ENCODE assay signal across 16 cellular contexts in the genomic region with DNA sequence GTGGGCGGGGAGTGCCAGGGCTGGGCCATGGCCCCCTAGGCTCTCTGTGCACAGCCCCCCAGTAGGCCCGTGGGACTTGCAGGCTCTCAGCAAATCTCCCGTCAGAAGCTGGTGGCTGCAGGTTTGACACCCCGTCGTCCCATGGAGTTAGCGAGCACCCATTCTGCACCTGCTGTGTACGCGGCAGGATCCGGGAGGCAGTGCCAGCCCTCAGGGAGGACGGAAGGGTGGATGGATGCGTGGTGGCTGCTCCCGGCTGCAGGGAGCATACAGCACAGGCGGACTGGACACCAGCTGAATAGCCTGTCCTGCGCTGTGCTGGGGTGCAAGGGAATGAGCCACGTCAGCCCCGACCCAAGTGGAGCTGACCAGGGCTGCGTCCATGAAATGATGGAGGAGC. TPM values are rescaled to one million over a fixed set of nuclear protein-coding genes. Genes with fewer than 3 reads are reported as not detected.
DNase-seq lines count a peak whose midpoint lies in the region; FAIRE-seq and TF ChIP-seq lines count a peak whose summit lies in the region.
"Had no signal": no experiment of that assay in that cellular context is flagged by ENCODE, and none has a peak within 500 bp of the region (broad histone marks: within the 10 kb centered on the region; RNA-seq: fewer than 3 reads in every experiment).

No MANE protein-coding gene starts in this region.

- H3K9me3 Mint-ChIP-seq in chondrocyte (ENCODE audit: low read depth): peaks cover 18% of the 10 kb centered on the region
- H3K9me3 Mint-ChIP-seq: CD4-positive, alpha-beta T cell had no signal

- H3K79me2 ChIP-seq in osteoblast (ENCODE audit: insufficient read depth, low read length): no peaks in the 10 kb centered on the region

- no peak overlapping the region for H2AFZ ChIP-seq in osteoblast (ENCODE audit: low read length)

- H3K9me3 ChIP-seq in NT2/D1 (ENCODE audit: insufficient read depth, low read length) (no peaks in the 10 kb centered on the region), iPS-20b (ENCODE audit: insufficient read depth, low read depth, low read length) (no peaks in the 10 kb centered on the region; the same call in 1 of the 2 replicates), osteoblast (ENCODE audit: low read depth, low read length) (no peaks in the 10 kb centered on the region)

- H3K9ac ChIP-seq in NT2/D1 (ENCODE audit: insufficient read length, low read depth) (peak overlapping the region; percentile 69), iPS-20b (ENCODE audit: low read depth, low read length) (no peak overlapping the region; the same call in 1 of the 2 replicates)

- H3K27me3 Mint-ChIP-seq in chondrocyte (ENCODE audit: low read depth): peaks cover 23% of the 10 kb centered on the region
- H3K27me3 Mint-ChIP-seq: B cell had no signal

- no peaks in the 10 kb centered on the region for H4K20me1 ChIP-seq in osteoblast (ENCODE audit: insufficient read depth, low read length)

- FAIRE-seq in HTR-8/SVneo (lab: Jason Lieb, UNC): peak; percentile 16
- FAIRE-seq: A204.1, D721Med, G401.6, GM12892 had no signal

- H3K4me1 Mint-ChIP-seq in chondrocyte (ENCODE audit: low read depth): no peaks in the 10 kb centered on the region
- H3K4me1 Mint-ChIP-seq: B cell had no signal

- no peak overlapping the region for H3K4me3 Mint-ChIP-seq in chondrocyte (ENCODE audit: unreplicated experiment)
- H3K4me3 Mint-ChIP-seq: B cell; CD4-positive, alpha-beta T cell; IgD-negative memory B cell had no signal

- H3K4me1 ChIP-seq in NT2/D1 (ENCODE audit: insufficient read depth, insufficient read length) (peaks cover 28% of the 10 kb centered on the region), iPS-20b (ENCODE audit: insufficient read depth, low read length) (peaks cover 11% of the 10 kb centered on the region; the same call in 1 of the 2 replicates), osteoblast (ENCODE audit: insufficient read depth, low read length) (no peaks in the 10 kb centered on the region)

- H3K36me3 ChIP-seq in NT2/D1 (ENCODE audit: insufficient read depth, insufficient read length, low read length): no peaks in the 10 kb centered on the region
- H3K36me3 ChIP-seq in iPS-20b (ENCODE audit: insufficient read depth, low read depth, low read length): no peaks in the 10 kb centered on the region
- H3K36me3 ChIP-seq in osteoblast (ENCODE audit: insufficient read depth, low read length): no peaks in the 10 kb centered on the region

- DNase-seq in HTR-8/SVneo (ENCODE audit: insufficient read length, low spot score): no peak
- no peak for DNase-seq in NT2/D1 (ENCODE audit: low read depth, low spot score)
- peak; percentile 27 for DNase-seq in retina
- DNase-seq in chondrocyte (ENCODE audit: low spot score): no peak
- no peak for DNase-seq in GDM1 (lab: John Stamatoyannopoulos, UW)
- no peak for DNase-seq in osteoblast (ENCODE audit: insufficient read length, low spot score, missing footprints)
- DNase-seq: CD4-positive, alpha-beta T cell; COR-L47 had no signal

- H3K4me3 ChIP-seq in NT2/D1 (ENCODE audit: insufficient read length, low read depth) (no peak overlapping the region), iPS-20b (ENCODE audit: low read length) (no peak overlapping the region; the same call in 1 of the 2 replicates), osteoblast (ENCODE audit: insufficient read depth, low read length) (no peak overlapping the region)

- H3K36me3 Mint-ChIP-seq in chondrocyte (ENCODE audit: low read depth): peaks cover 2% of the 10 kb centered on the region
- H3K36me3 Mint-ChIP-seq: IgD-negative memory B cell had no signal

- no peak overlapping the region for H3K27ac Mint-ChIP-seq in chondrocyte (ENCODE audit: unreplicated experiment)
- H3K27ac Mint-ChIP-seq: B cell; CD4-positive, alpha-beta T cell; IgD-negative memory B cell had no signal

- TF ChIP-seq CTCF in chondrocyte (IDR thresholded peaks at IDR 0.05): no peak
- no peak for TF ChIP-seq CTCF in osteoblast (IDR thresholded peaks at IDR 0.05; ENCODE audit: extremely low read depth, low read depth, low read length)

- H3K4me2 ChIP-seq in osteoblast (ENCODE audit: insufficient read depth, low read length): no peak overlapping the region

- H3K27me3 ChIP-seq in NT2/D1 (ENCODE audit: insufficient read depth, insufficient read length) (no peaks in the 10 kb centered on the region), iPS-20b (ENCODE audit: insufficient read depth, low read length) (no peaks in the 10 kb centered on the region), osteoblast (ENCODE audit: insufficient read depth, low read length) (no peaks in the 10 kb centered on the region)

- H3K27ac ChIP-seq in iPS-20b (ENCODE audit: low read length): peak overlapping the region; percentile 70
- H3K27ac ChIP-seq in osteoblast (ENCODE audit: low read depth, low read length): no peak overlapping the region

RNA-seq across cellular contexts. Expression of a gene that starts 32.4 kb away (rescaled TPM):
- total RNA-seq in chondrocyte (not detected in 3 replicates), osteoblast (not detected in 2 replicates)
- total RNA-seq: B cell; CD4-positive, alpha-beta T cell; H4 had no signal
